In the genomic region with DNA sequence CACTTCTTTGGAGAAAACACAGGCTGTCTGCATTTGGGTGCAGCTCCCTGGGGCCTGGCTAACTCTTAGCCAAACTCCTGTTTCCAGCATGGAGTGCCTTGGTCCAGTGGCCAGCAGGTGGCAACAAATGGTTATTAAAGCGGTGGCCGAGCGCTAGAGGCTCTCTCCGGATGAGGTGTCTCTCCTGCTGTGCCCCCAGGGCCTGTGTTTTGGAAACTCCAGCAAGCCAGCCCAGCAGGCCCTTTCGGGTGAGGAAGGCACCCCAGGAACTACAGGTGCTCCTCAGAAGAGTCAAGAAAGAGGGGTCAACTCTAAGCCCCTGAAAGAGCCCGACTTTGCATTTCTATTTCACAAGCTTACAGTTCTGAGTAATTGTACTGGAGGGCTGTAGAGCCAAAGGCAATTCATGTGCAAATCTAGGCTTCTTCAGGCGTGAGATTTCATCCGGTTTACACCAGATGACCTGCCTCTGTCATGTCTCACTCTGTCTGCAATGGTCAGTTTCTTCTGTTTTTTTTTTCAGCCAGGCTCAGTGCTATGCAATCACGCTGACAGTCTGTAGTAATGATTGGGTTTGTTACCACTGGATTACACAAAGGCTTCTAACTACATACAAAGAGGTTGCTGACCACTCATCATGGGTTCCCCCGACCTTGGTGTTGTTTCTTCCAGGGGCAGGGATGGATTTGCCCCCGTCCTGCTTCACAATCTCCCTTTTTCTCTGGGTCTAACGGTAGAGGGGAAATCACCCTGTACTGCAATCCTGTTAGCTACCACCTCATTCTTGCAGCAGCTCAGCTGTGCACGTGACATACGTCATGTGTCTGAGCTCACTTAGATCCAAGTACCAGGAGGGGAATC, we compare ENCODE assay signal across 7 cellular contexts. TPM values are rescaled to one million over a fixed set of nuclear protein-coding genes. Genes with fewer than 3 reads are reported as not detected.
DNase-seq lines count a peak whose midpoint lies in the region; TF ChIP-seq lines count a peak whose summit lies in the region.

No MANE protein-coding gene starts in this region.

- no peaks in the 10 kb centered on the region for H3K9me3 Mint-ChIP-seq in HFFc6
- no peaks in the 10 kb centered on the region for H3K9me3 Mint-ChIP-seq in endodermal cell

- H3K27ac ChIP-seq in WERI-Rb-1 = no peak overlapping the region
- H3K27ac ChIP-seq in endodermal cell (ENCODE audit: low read depth, low read length) = peak overlapping the region; percentile 79
- H3K27ac ChIP-seq in subcutaneous abdominal adipose tissue (ENCODE audit: low read depth, low read length) = no peak overlapping the region

- peak overlapping the region; percentile 84 for H3K27ac Mint-ChIP-seq in HFFc6
- H3K27ac Mint-ChIP-seq in endodermal cell = peak overlapping the region; percentile 89

- TF ChIP-seq CTCF in HFFc6 (IDR thresholded peaks at IDR 0.05) (peak; percentile 95), WERI-Rb-1 (IDR thresholded peaks at IDR 0.05; ENCODE audit: low read depth, low read length) (peak; percentile 90), endodermal cell (conservative IDR thresholded peaks at IDR 0.05) (peak; percentile 90)

- H3K36me3 ChIP-seq in WERI-Rb-1 (no peaks in the 10 kb centered on the region), endodermal cell (ENCODE audit: control insufficient read depth, insufficient read depth, low read length) (no peaks in the 10 kb centered on the region), subcutaneous abdominal adipose tissue (ENCODE audit: control insufficient read depth in 5 of 5, insufficient read depth in 5 of 5, low read length in 5 of 5) (no peaks in the 10 kb centered on the region)

- H3K9me3 ChIP-seq in WERI-Rb-1 (ENCODE audit: severe bottlenecking) (no peaks in the 10 kb centered on the region), endodermal cell (ENCODE audit: control insufficient read depth, low read length) (no peaks in the 10 kb centered on the region), subcutaneous abdominal adipose tissue (ENCODE audit: control insufficient read depth in 5 of 5, low read length in 5 of 5) (no peaks in the 10 kb centered on the region)

- H3K36me3 Mint-ChIP-seq in HFFc6 (ENCODE audit: low read depth) (no peaks in the 10 kb centered on the region), endodermal cell (ENCODE audit: low read depth) (no peaks in the 10 kb centered on the region)

- no peaks in the 10 kb centered on the region for H3K27me3 ChIP-seq in WERI-Rb-1 (ENCODE audit: insufficient read depth, low read depth, severe bottlenecking)
- no peaks in the 10 kb centered on the region for H3K27me3 ChIP-seq in endodermal cell (ENCODE audit: control insufficient read depth, insufficient read depth, low read length, poor library complexity, severe bottlenecking)
- H3K27me3 ChIP-seq in subcutaneous abdominal adipose tissue (ENCODE audit: control insufficient read depth in 5 of 5, insufficient read depth in 4 of 5, low read length in 5 of 5) = no peaks in the 10 kb centered on the region

- DNase-seq in GM04504 (ENCODE audit: low read depth) (peak; percentile 75), HFFc6 (peak; percentile 83), NCI-H146 (lab: John Stamatoyannopoulos, UW) (peak; percentile 62), WERI-Rb-1 (peak; percentile 84), endodermal cell (peak; percentile 95), lung microvascular endothelial cell (ENCODE audit: low read depth in 2 of 2) (peak; percentile 74 to 84)

- H3K27me3 Mint-ChIP-seq in HFFc6 (ENCODE audit: insufficient read depth) (no peaks in the 10 kb centered on the region; the same call in 1 of the 2 replicates), endodermal cell (ENCODE audit: insufficient read depth) (no peaks in the 10 kb centered on the region)

- H3K9ac ChIP-seq in endodermal cell (ENCODE audit: extremely low read depth, low read length, poor library complexity, severe bottlenecking) = no peak overlapping the region
- peak overlapping the region in 1 of 5 donors; percentile 29 for H3K9ac ChIP-seq in subcutaneous abdominal adipose tissue (ENCODE audit: low read length in 5 of 5)

- H3K4me3 Mint-ChIP-seq in HFFc6 (peak overlapping the region; percentile 29; the same call in 1 of the 2 replicates), endodermal cell (no peak overlapping the region)

- H3K4me1 Mint-ChIP-seq in HFFc6 (ENCODE audit: low read depth) (peaks cover 50% of the 10 kb centered on the region), endodermal cell (peaks cover 19% of the 10 kb centered on the region)

- H3K4me1 ChIP-seq in endodermal cell (ENCODE audit: control insufficient read depth, insufficient read depth, low read length) (peaks cover 6% of the 10 kb centered on the region), subcutaneous abdominal adipose tissue (ENCODE audit: control insufficient read depth in 5 of 5, insufficient read depth in 5 of 5, low read length in 5 of 5) (peaks cover 2 to 11% (median 6%) of the 10 kb centered on the region in 5 donors)

- 23 to 29% methylated on average over 12 to 14 of the region's 14 CpGs for WGBS in endodermal cell (ENCODE audit: insufficient coverage in 1 of 2, insufficient read length in 1 of 2), 2 experiments

- no peak overlapping the region for H3K4me3 ChIP-seq in WERI-Rb-1 (ENCODE audit: low read depth, low read length)
- no peak overlapping the region for H3K4me3 ChIP-seq in endodermal cell (ENCODE audit: low read length)
- peak overlapping the region in 3 of 5 donors; percentile 33 to 55 (median 47) for H3K4me3 ChIP-seq in subcutaneous abdominal adipose tissue (ENCODE audit: low read depth in 1 of 5, low read length in 5 of 5)

RNA-seq across cellular contexts. Expression of a gene that starts 7.6 kb away (rescaled TPM):
- total RNA-seq in HFFc6 (2021; fragmentation: NEBNext Ultra II Directional; extraction: Animal tissue kit (Norgen Biotek cat#: 25700)) = under 1 TPM in 1 of 6 experiments, not detected in 5; 0.14 TPM
- total RNA-seq in endodermal cell (not detected), lung microvascular endothelial cell (0.40 and 1.1 TPM in 2 replicates)
- polyA plus RNA-seq in endodermal cell (2013, experiment 1 of 2) = 1.1 TPM
- polyA plus RNA-seq in endodermal cell (2013, experiment 2 of 2) = 2.0 TPM

Comparison
In these comparisons a context has a peak if more than half of its experiments do, and no peak if none do; other contexts are left out.
1. H3K4me3 ChIP-seq: peak in subcutaneous abdominal adipose tissue (3 of 5); none in WERI-Rb-1 (single experiment) and endodermal cell (single experiment).
2. Peak in every context shown above with its lines, with median percentiles within 50 percentile points of each other: DNase-seq and CTCF ChIP-seq.